ENCODE assay signal across 17 cellular contexts in the genomic region with DNA sequence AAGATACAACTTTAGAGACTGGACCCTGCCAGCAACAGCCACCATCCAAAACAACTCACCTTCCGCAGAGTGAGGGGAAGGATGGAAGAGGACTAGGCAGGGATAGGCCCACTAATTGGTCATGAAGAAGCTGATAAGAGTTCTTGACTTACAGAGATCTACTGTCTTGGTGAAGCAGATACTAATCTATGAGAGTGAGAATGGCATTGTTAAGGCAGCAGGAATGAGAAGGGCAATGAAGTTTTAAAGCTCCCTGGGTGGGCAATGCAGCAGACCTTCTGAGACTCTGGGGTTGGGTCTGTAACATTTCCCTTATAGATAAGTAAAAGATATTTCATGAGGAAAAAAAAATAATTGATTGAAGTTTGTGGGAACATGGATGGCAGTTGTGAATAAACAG.
DNase-seq lines count a peak whose midpoint lies in the region; ATAC-seq and TF ChIP-seq lines count a peak whose summit lies in the region.
"Had no signal": no experiment of that assay in that cellular context is flagged by ENCODE, and none has a peak within 500 bp of the region (broad histone marks: within the 10 kb centered on the region; RNA-seq: fewer than 3 reads in every experiment).

No MANE protein-coding gene starts in this region.

- peak overlapping the region in 2 of 4 donors; percentile 31 to 52 for H3K27ac ChIP-seq in Peyer's patch

- peak overlapping the region; percentile 77 for H3K27ac Mint-ChIP-seq in activated CD4-positive, alpha-beta T cell treated with anti-CD3 and anti-CD28 coated beads for 36 hours
- peak overlapping the region; percentile 82 for H3K27ac Mint-ChIP-seq in activated CD4-positive, alpha-beta memory T cell treated with anti-CD3 and anti-CD28 coated beads, Interleukin-2, amount 10 ng/mL, durations not matched to agents 7 days and 5 days
- H3K27ac Mint-ChIP-seq in natural killer cell treated with Interleukin-12 subunit alpha and Interleukin-12 subunit beta and Interleukin-15 and Interleukin-18, amount 100 ng/mL, for 72 hours: peak overlapping the region; percentile 36 to 53

- CTCF ChIA-PET in activated CD4-positive, alpha-beta T cell treated with anti-CD3 and anti-CD28 coated beads for 36 hours (lab: Charles Lee): interaction anchor here (1.4 kb wide), 1 partner anchor 8 kb away, joined by 5 read pairs; no protein-coding TSS in a partner anchor
- CTCF ChIA-PET in activated CD4-positive, alpha-beta memory T cell treated with anti-CD3 and anti-CD28 coated beads, Interleukin-2, amount 10 ng/mL, durations not matched to agents 7 days and 5 days (lab: Charles Lee): interaction anchor here (0.9 to 1.5 kb wide), 4 partner anchors 9 to 315 kb away, joined by 3 read pairs; no protein-coding TSS in a partner anchor

- H3K36me3 ChIP-seq in Peyer's patch: no peaks in the 10 kb centered on the region

- no peaks in the 10 kb centered on the region for H3K9me3 ChIP-seq in Peyer's patch

- intact Hi-C loops in activated CD4-positive, alpha-beta T cell treated with anti-CD3 and anti-CD28 coated beads for 36 hours (cut with DNase I, micrococcal nuclease): no loop called here

- peaks cover 70% of the 10 kb centered on the region for H3K4me1 Mint-ChIP-seq in activated CD4-positive, alpha-beta T cell treated with anti-CD3 and anti-CD28 coated beads for 36 hours
- peaks cover 51% of the 10 kb centered on the region for H3K4me1 Mint-ChIP-seq in activated CD4-positive, alpha-beta memory T cell treated with anti-CD3 and anti-CD28 coated beads, Interleukin-2, amount 10 ng/mL, durations not matched to agents 7 days and 5 days
- H3K4me1 Mint-ChIP-seq in natural killer cell treated with Interleukin-12 subunit alpha and Interleukin-12 subunit beta and Interleukin-15 and Interleukin-18, amount 100 ng/mL, for 72 hours (ENCODE audit: low read depth in 2 of 2): peaks cover 46 to 47% of the 10 kb centered on the region in 2 donors

- H3K4me3 ChIP-seq in Peyer's patch: no peak overlapping the region

- peaks cover 2% of the 10 kb centered on the region for H3K9me3 Mint-ChIP-seq in activated CD4-positive, alpha-beta T cell treated with anti-CD3 and anti-CD28 coated beads for 36 hours (ENCODE audit: low read depth)
- no peaks in the 10 kb centered on the region for H3K9me3 Mint-ChIP-seq in activated CD4-positive, alpha-beta memory T cell treated with anti-CD3 and anti-CD28 coated beads, Interleukin-2, amount 10 ng/mL, durations not matched to agents 7 days and 5 days
- peaks cover 3% of the 10 kb centered on the region for H3K9me3 Mint-ChIP-seq in natural killer cell treated with Interleukin-12 subunit alpha and Interleukin-12 subunit beta and Interleukin-15 and Interleukin-18, amount 100 ng/mL, for 72 hours

- ATAC-seq in activated CD4-positive, alpha-beta T cell treated with anti-CD3 and anti-CD28 coated beads for 36 hours: no peak
- ATAC-seq in GM21737 (IDR thresholded peaks at IDR 0.05; ENCODE audit: unreplicated experiment) (peak; percentile 20), HG02870 (IDR thresholded peaks at IDR 0.05; ENCODE audit: unreplicated experiment) (no peak)
- no peak for ATAC-seq in natural killer cell treated with Interleukin-12 subunit alpha and Interleukin-12 subunit beta and Interleukin-15 and Interleukin-18, amount 100 ng/mL, for 72 hours

- no peaks in the 10 kb centered on the region for H3K4me1 ChIP-seq in Peyer's patch

- POLR2A ChIA-PET in activated CD4-positive, alpha-beta T cell treated with anti-CD3 and anti-CD28 coated beads for 36 hours (lab: Charles Lee): interaction anchor here (0.5 kb wide), 1 partner anchor 14 kb away, joined by 5 read pairs; no protein-coding TSS in a partner anchor
- POLR2A ChIA-PET in activated CD4-positive, alpha-beta memory T cell treated with anti-CD3 and anti-CD28 coated beads, Interleukin-2, amount 10 ng/mL, durations not matched to agents 7 days and 5 days (lab: Charles Lee): interaction anchor here (0.9 to 4.1 kb wide), 8 partner anchors 8 to 218 kb away, joined by 3 to 63 read pairs (median 6); a partner anchor contains a TSS

- no peak for TF ChIP-seq POLR2A in Peyer's patch (IDR thresholded peaks at IDR 0.05)

- H3K27me3 ChIP-seq in Peyer's patch: no peaks in the 10 kb centered on the region

- no peak overlapping the region for H3K4me3 Mint-ChIP-seq in activated CD4-positive, alpha-beta T cell treated with anti-CD3 and anti-CD28 coated beads for 36 hours
- H3K4me3 Mint-ChIP-seq in activated CD4-positive, alpha-beta memory T cell treated with anti-CD3 and anti-CD28 coated beads, Interleukin-2, amount 10 ng/mL, durations not matched to agents 7 days and 5 days: peak overlapping the region; percentile 6
- peak overlapping the region; percentile 48 for H3K4me3 Mint-ChIP-seq in natural killer cell treated with Interleukin-12 subunit alpha and Interleukin-12 subunit beta and Interleukin-15 and Interleukin-18, amount 100 ng/mL, for 72 hours
- H3K4me3 Mint-ChIP-seq: nephron had no signal

- peaks cover 9% of the 10 kb centered on the region for H3K36me3 Mint-ChIP-seq in activated CD4-positive, alpha-beta T cell treated with anti-CD3 and anti-CD28 coated beads for 36 hours (ENCODE audit: low read depth)
- H3K36me3 Mint-ChIP-seq in activated CD4-positive, alpha-beta memory T cell treated with anti-CD3 and anti-CD28 coated beads, Interleukin-2, amount 10 ng/mL, durations not matched to agents 7 days and 5 days (ENCODE audit: low read depth): peaks cover 42% of the 10 kb centered on the region
- peaks cover 5% of the 10 kb centered on the region for H3K36me3 Mint-ChIP-seq in natural killer cell treated with Interleukin-12 subunit alpha and Interleukin-12 subunit beta and Interleukin-15 and Interleukin-18, amount 100 ng/mL, for 72 hours

- no peak for DNase-seq in activated CD4-positive, alpha-beta T cell treated with anti-CD3 and anti-CD28 coated beads for 36 hours
- no peak for DNase-seq in activated CD4-positive, alpha-beta T cell treated with anti-CD3 and anti-CD28 coated beads for 1 hour
- DNase-seq in activated CD4-positive, alpha-beta memory T cell treated with anti-CD3 and anti-CD28 coated beads, Interleukin-2, amount 10 ng/mL, durations not matched to agents 7 days and 5 days: no peak
- DNase-seq in natural killer cell treated with Interleukin-12 subunit alpha and Interleukin-12 subunit beta and Interleukin-15 and Interleukin-18, amount 100 ng/mL, for 72 hours (ENCODE audit: low spot score): no peak
- DNase-seq in Peyer's patch (no peak), cerebellar cortex (ENCODE audit: low spot score) (no peak)
- DNase-seq: 8988T; activated CD4-positive, CD25-positive, alpha-beta regulatory T cell treated with anti-CD3 and anti-CD28 coated beads, Interleukin-2, amount 50 U/mL, for 72 hours; activated gamma-delta T cell; foreskin melanocyte; NCI-H187 treated with DMSO at 0.1 percent for 48 hours; NCI-H526 treated with DMSO at 0.1 percent for 48 hours; stimulated activated CD4-positive, alpha-beta T cell treated with anti-CD3 and anti-CD28 coated beads, Interleukin-1b, Interleukin-23, amount 100 ng/mL, for 48 hours; stimulated activated CD8-positive, alpha-beta memory T cell treated with anti-CD3 and anti-CD28 coated beads, Interleukin-4, amount 100 ng/mL, for 48 hours had no signal

- TF ChIP-seq CTCF in Peyer's patch (IDR thresholded peaks at IDR 0.05): no peak

- H3K27me3 Mint-ChIP-seq in activated CD4-positive, alpha-beta T cell treated with anti-CD3 and anti-CD28 coated beads for 36 hours: no peaks in the 10 kb centered on the region
- H3K27me3 Mint-ChIP-seq in activated CD4-positive, alpha-beta memory T cell treated with anti-CD3 and anti-CD28 coated beads, Interleukin-2, amount 10 ng/mL, durations not matched to agents 7 days and 5 days: no peaks in the 10 kb centered on the region
- no peaks in the 10 kb centered on the region for H3K27me3 Mint-ChIP-seq in natural killer cell treated with Interleukin-12 subunit alpha and Interleukin-12 subunit beta and Interleukin-15 and Interleukin-18, amount 100 ng/mL, for 72 hours
